In genomic region chr18:25282282-25282681, GRCh38 we compare ENCODE assay signal across 16 cellular contexts.
DNase-seq lines count a peak whose midpoint lies in the region; ATAC-seq and TF ChIP-seq lines count a peak whose summit lies in the region.
"Had no signal": no experiment of that assay in that cellular context is flagged by ENCODE, and none has a peak within 500 bp of the region (broad histone marks: within the 10 kb centered on the region; RNA-seq: fewer than 3 reads in every experiment).

No MANE protein-coding gene starts in this region.

- peak overlapping the region in 1 of 8 donors; percentile 9 for H3K4me3 Mint-ChIP-seq in naive B cell
- H3K4me3 Mint-ChIP-seq: activated B cell treated with CpG ODN at 0.5 μM for 24 hours; CD8-positive, alpha-beta T cell had no signal

- no peak overlapping the region for H2AK5ac ChIP-seq in mesendoderm (ENCODE audit: low read length)

- H3K79me1 ChIP-seq in mesendoderm (ENCODE audit: low read length), result peaks cover 2% of the 10 kb centered on the region

- peak; percentile 47 to 78 for ATAC-seq in naive B cell (ENCODE audit: low read depth in 2 of 2)
- no peak for ATAC-seq in GM18909 (IDR thresholded peaks at IDR 0.05; ENCODE audit: poor library complexity, unreplicated experiment)
- no peak for ATAC-seq in GM21447 (IDR thresholded peaks at IDR 0.05; ENCODE audit: unreplicated experiment)
- ATAC-seq: CD8-positive, alpha-beta T cell had no signal

- no peaks in the 10 kb centered on the region for H3K9me3 Mint-ChIP-seq in naive B cell
- H3K9me3 Mint-ChIP-seq: activated B cell treated with CpG ODN at 0.5 μM for 24 hours; CD8-positive, alpha-beta T cell had no signal

- peak overlapping the region in 1 of 6 donors; percentile 68 for H3K27ac Mint-ChIP-seq in naive B cell
- H3K27ac Mint-ChIP-seq: activated B cell treated with CpG ODN at 0.5 μM for 24 hours; CD8-positive, alpha-beta T cell had no signal

- peaks cover 5 to 8% (median 7%) of the 10 kb centered on the region in 3 donors for H3K4me1 Mint-ChIP-seq in naive B cell

- DNase-seq in KBM-7 (peak; percentile 86), esophagus squamous epithelium (lab: John Stamatoyannopoulos, UW) (no peak), naive B cell (no peak), nucleus accumbens (lab: John Stamatoyannopoulos, UW) (no peak), mesendoderm (no peak)
- DNase-seq: activated B cell treated with CpG ODN at 0.5 μM for 24 hours; activated effector memory CD4-positive, alpha-beta T cell treated with Interleukin-2 at 50 U/mL for 16 hours; amniotic stem cell; CD8-positive, alpha-beta T cell; GOT3; midbrain; NCI-H2029 treated with DMSO at 0.1 percent for 48 hours; substantia nigra had no signal

- H3K23ac ChIP-seq in mesendoderm (ENCODE audit: low read length), result no peak overlapping the region

- no peak for TF ChIP-seq CTCF in esophagus squamous epithelium (IDR thresholded peaks at IDR 0.05)

- H3K4ac ChIP-seq in mesendoderm (ENCODE audit: low read depth, low read length), result no peak overlapping the region

- in situ Hi-C loops in KBM-7 (cut with MboI; ENCODE audit: low pct_unique_long_range_greater_than_20kb, low sequenced_read_pairs), result no loop called here

- H3K9ac ChIP-seq in mesendoderm (ENCODE audit: low read length), result no peak overlapping the region

- no peak overlapping the region for H3K56ac ChIP-seq in mesendoderm (ENCODE audit: low read length)

- peak overlapping the region in 3 of 4 donors; percentile 12 to 45 (median 43) for H3K27ac ChIP-seq in esophagus squamous epithelium
- no peak overlapping the region for H3K27ac ChIP-seq in mesendoderm (ENCODE audit: low read depth, low read length)

- H4K8ac ChIP-seq in mesendoderm (ENCODE audit: low read depth, low read length), result no peak overlapping the region

- H3K18ac ChIP-seq in mesendoderm (ENCODE audit: low read length), result no peak overlapping the region

- peaks cover 8 to 14% (median 13%) of the 10 kb centered on the region in 3 donors for H3K27me3 Mint-ChIP-seq in naive B cell

- H2BK15ac ChIP-seq in mesendoderm (replicated peaks; ENCODE audit: low read depth), result no peak overlapping the region

- H2BK5ac ChIP-seq in mesendoderm (ENCODE audit: low read length), result no peak overlapping the region

- H3K36me3 ChIP-seq in esophagus squamous epithelium (no peaks in the 10 kb centered on the region), mesendoderm (ENCODE audit: control insufficient read depth, insufficient read depth, low read length) (no peaks in the 10 kb centered on the region)

- H3K36me3 Mint-ChIP-seq in naive B cell, result no peaks in the 10 kb centered on the region
- H3K36me3 Mint-ChIP-seq: CD8-positive, alpha-beta T cell had no signal

- H3K27me3 ChIP-seq in esophagus squamous epithelium (no peaks in the 10 kb centered on the region), mesendoderm (ENCODE audit: insufficient read depth, low read length, poor library complexity) (no peaks in the 10 kb centered on the region)

- H3K4me2 ChIP-seq in mesendoderm (ENCODE audit: low read length), result no peak overlapping the region

- H3K4me1 ChIP-seq in esophagus squamous epithelium (peaks cover 0 to 52% (median 10%) of the 10 kb centered on the region in 3 donors), mesendoderm (ENCODE audit: control insufficient read depth, low read depth, low read length) (no peaks in the 10 kb centered on the region)

- H3K4me3 ChIP-seq in esophagus squamous epithelium, result no peak overlapping the region
- no peak overlapping the region for H3K4me3 ChIP-seq in mesendoderm (ENCODE audit: low read length)

- no peaks in the 10 kb centered on the region for H3K9me3 ChIP-seq in esophagus squamous epithelium

- H2BK120ac ChIP-seq in mesendoderm (ENCODE audit: low read depth, low read length), result no peak overlapping the region

- no peaks in the 10 kb centered on the region for H3K79me2 ChIP-seq in mesendoderm (ENCODE audit: control insufficient read depth, insufficient read depth, low read length)

- intact Hi-C loops in esophagus squamous epithelium (cut with DNase I), result no loop called here

- H4K5ac ChIP-seq in mesendoderm (ENCODE audit: low read length), result no peak overlapping the region

- 63 to 67% methylated on average over 7 to 8 of the region's 8 CpGs for WGBS in esophagus squamous epithelium, 2 donors
- WGBS in mesendoderm (ENCODE audit: extremely low coverage, insufficient coverage, low lambda C conversion rate), result no CpG with 5 or more reads among the region's 8 CpGs

- TF ChIP-seq POLR2A in esophagus squamous epithelium (IDR thresholded peaks at IDR 0.05), result no peak

TF ChIP-seq in PFSK-1, 5 proteins besides CTCF, POLR2A, EP300 and RAD21:
- TF ChIP-seq FOXP2 (optimal IDR thresholded peaks at IDR 0.05; ENCODE audit: borderline replicate concordance, extremely low read depth, extremely low read length, insufficient read depth), result peak; percentile 48
- TF ChIP-seq SIN3A (IDR thresholded peaks at IDR 0.05; ENCODE audit: borderline replicate concordance, insufficient read depth, low read length), result no peak

Comparison
In these comparisons a context has a peak if more than half of its experiments do, and no peak if none do; other contexts are left out.
1. ATAC-seq: peak in naive B cell (2 of 2); none in GM18909 (single experiment) and GM21447 (single experiment).